In genomic region chr3:31077826-31078225, GRCh38 we compare ENCODE assay signal across 19 cellular contexts.
DNase-seq lines count a peak whose midpoint lies in the region; TF ChIP-seq lines count a peak whose summit lies in the region.
"Had no signal": no experiment of that assay in that cellular context is flagged by ENCODE, and none has a peak within 500 bp of the region (broad histone marks: within the 10 kb centered on the region; RNA-seq: fewer than 3 reads in every experiment).

No MANE protein-coding gene starts in this region.

- H3K4me3 ChIP-seq in breast epithelium (no peak overlapping the region), foreskin fibroblast (ENCODE audit: low read depth in 1 of 2, low read length in 2 of 2) (no peak overlapping the region), smooth muscle cell (no peak overlapping the region), esophagus squamous epithelium (no peak overlapping the region)
- H3K4me3 ChIP-seq: BLaER1 treated with 17β-estradiol and CSF1 and Interleukin-3, amounts not matched to agents 10 nM and 100 nM; colonic mucosa; gastroesophageal sphincter; HAP-1 had no signal

- H3K9me3 ChIP-seq in breast epithelium = no peaks in the 10 kb centered on the region
- no peaks in the 10 kb centered on the region for H3K9me3 ChIP-seq in smooth muscle cell (replicated peaks; ENCODE audit: low read depth)
- no peaks in the 10 kb centered on the region for H3K9me3 ChIP-seq in esophagus squamous epithelium
- H3K9me3 ChIP-seq: colonic mucosa, gastroesophageal sphincter, HAP-1 had no signal

- no peak for TF ChIP-seq CTCF in MCF 10A (IDR thresholded peaks at IDR 0.05; ENCODE audit: unreplicated experiment)
- no peak for TF ChIP-seq CTCF in breast epithelium (IDR thresholded peaks at IDR 0.05)
- no peak for TF ChIP-seq CTCF in VCaP (conservative IDR thresholded peaks at IDR 0.05)
- TF ChIP-seq CTCF in foreskin fibroblast (IDR thresholded peaks at IDR 0.05; ENCODE audit: low read depth, low read length) = no peak
- no peak for TF ChIP-seq CTCF in smooth muscle cell (IDR thresholded peaks at IDR 0.05; ENCODE audit: borderline replicate concordance, insufficient read depth, poor library complexity, severe bottlenecking)
- no peak for TF ChIP-seq CTCF in esophagus squamous epithelium (IDR thresholded peaks at IDR 0.05)

- no peaks in the 10 kb centered on the region for H3K79me2 ChIP-seq in smooth muscle cell (ENCODE audit: low read depth)

- H3K27ac Mint-ChIP-seq in MCF 10A (ENCODE audit: low read depth, unreplicated experiment) = peak overlapping the region; percentile 4
- H3K27ac Mint-ChIP-seq: activated naive CD4-positive, alpha-beta T cell treated with anti-CD3 and anti-CD28 coated beads, Interleukin-2, amount 10 ng/mL, durations not matched to agents 7 days and 5 days; WTC11 had no signal

- no peaks in the 10 kb centered on the region for H3K36me3 Mint-ChIP-seq in MCF 10A (ENCODE audit: insufficient read depth, unreplicated experiment)
- H3K36me3 Mint-ChIP-seq: activated CD4-positive, alpha-beta memory T cell treated with anti-CD3 and anti-CD28 coated beads for 36 hours had no signal

- intact Hi-C loops in MCF 10A (cut with micrococcal nuclease) = loop anchor here (1.0 kb wide), 2 partner anchors 28 to 35 kb away; no protein-coding TSS in a partner anchor
- intact Hi-C loops in breast epithelium (cut with DNase I; ENCODE audit: low total_unique reads) = no loop called here
- intact Hi-C loops in esophagus squamous epithelium (cut with DNase I) = no loop called here

- H3K4me3 Mint-ChIP-seq in MCF 10A (ENCODE audit: unreplicated experiment) = no peak overlapping the region
- H3K4me3 Mint-ChIP-seq: activated CD4-positive, alpha-beta memory T cell treated with anti-CD3 and anti-CD28 coated beads for 36 hours; activated naive CD4-positive, alpha-beta T cell treated with anti-CD3 and anti-CD28 coated beads, Interleukin-2, amount 10 ng/mL, durations not matched to agents 7 days and 5 days; WTC11 had no signal

- DNase-seq in MCF 10A (ENCODE audit: unreplicated experiment) (no peak), breast epithelium (ENCODE audit: low spot score in 2 of 2) (no peak), foreskin fibroblast (peak; percentile 68 to 69), smooth muscle cell (lab: John Stamatoyannopoulos, UW; ENCODE audit: unreplicated experiment) (no peak), globus pallidus (ENCODE audit: low spot score) (no peak), NCI-H1048 (lab: John Stamatoyannopoulos, UW) (no peak), esophagus squamous epithelium (lab: John Stamatoyannopoulos, UW) (no peak)
- DNase-seq: activated T-cell treated with anti-CD3 and anti-CD28 coated beads for 4 hours, colonic mucosa, GF-D8, NCI-H2029, substantia nigra had no signal

- TF ChIP-seq POLR2A in breast epithelium (IDR thresholded peaks at IDR 0.05) (no peak), esophagus squamous epithelium (IDR thresholded peaks at IDR 0.05) (no peak)

- H3K27me3 Mint-ChIP-seq in MCF 10A (ENCODE audit: insufficient read depth, unreplicated experiment) = no peaks in the 10 kb centered on the region
- H3K27me3 Mint-ChIP-seq: activated CD4-positive, alpha-beta memory T cell treated with anti-CD3 and anti-CD28 coated beads for 36 hours; activated naive CD4-positive, alpha-beta T cell treated with anti-CD3 and anti-CD28 coated beads, Interleukin-2, amount 10 ng/mL, durations not matched to agents 7 days and 5 days had no signal

- H3K4me1 ChIP-seq in breast epithelium (no peaks in the 10 kb centered on the region), smooth muscle cell (ENCODE audit: low read depth) (peaks cover 15% of the 10 kb centered on the region), esophagus squamous epithelium (peaks cover 0 to 22% (median 0%) of the 10 kb centered on the region in 3 donors)
- H3K4me1 ChIP-seq: colonic mucosa, gastroesophageal sphincter, HAP-1 had no signal

- no TSS peak for BruUV-seq in MCF 10A (replicated peaks; lab: Mats Ljungman, UMichigan)

- H4K20me1 ChIP-seq in smooth muscle cell (ENCODE audit: low read depth) = no peaks in the 10 kb centered on the region
- H4K20me1 ChIP-seq: BLaER1 treated with 17β-estradiol and CSF1 and Interleukin-3, amounts not matched to agents 10 nM and 100 nM had no signal

- no peak overlapping the region for H3K9ac ChIP-seq in smooth muscle cell (ENCODE audit: low read depth)
- H3K9ac ChIP-seq: BLaER1 treated with 17β-estradiol and CSF1 and Interleukin-3, amounts not matched to agents 10 nM and 100 nM had no signal

- no peaks in the 10 kb centered on the region for H3K27me3 ChIP-seq in breast epithelium
- H3K27me3 ChIP-seq in smooth muscle cell (ENCODE audit: low read depth) = no peaks in the 10 kb centered on the region
- no peaks in the 10 kb centered on the region for H3K27me3 ChIP-seq in esophagus squamous epithelium
- H3K27me3 ChIP-seq: BLaER1 treated with 17β-estradiol and CSF1 and Interleukin-3, amounts not matched to agents 10 nM and 100 nM; colonic mucosa; gastroesophageal sphincter had no signal

- POLR2A ChIA-PET in MCF 10A (lab: Yijun Ruan, JAX) = interaction anchor here (1.1 to 2.2 kb wide), 5 partner anchors 9 to 455 kb away, joined by 3 to 23 read pairs (median 5); no protein-coding TSS in a partner anchor

- H3K4me2 ChIP-seq in smooth muscle cell = no peak overlapping the region
- H3K4me2 ChIP-seq: BLaER1 treated with 17β-estradiol and CSF1 and Interleukin-3, amounts not matched to agents 10 nM and 100 nM had no signal

- no peaks in the 10 kb centered on the region for H3K9me3 Mint-ChIP-seq in MCF 10A (ENCODE audit: unreplicated experiment)
- H3K9me3 Mint-ChIP-seq: activated CD4-positive, alpha-beta memory T cell treated with anti-CD3 and anti-CD28 coated beads for 36 hours; activated naive CD4-positive, alpha-beta T cell treated with anti-CD3 and anti-CD28 coated beads, Interleukin-2, amount 10 ng/mL, durations not matched to agents 7 days and 5 days had no signal

- no peak overlapping the region for H2AFZ ChIP-seq in smooth muscle cell (ENCODE audit: low read depth)

- peaks cover 19% of the 10 kb centered on the region for H3F3A ChIP-seq in smooth muscle cell (ENCODE audit: low read depth)

- no peak overlapping the region for H3K27ac ChIP-seq in breast epithelium
- H3K27ac ChIP-seq in VCaP = peak overlapping the region; percentile 7; the same call in 1 of the 2 replicates
- peak overlapping the region; percentile 95 for H3K27ac ChIP-seq in smooth muscle cell (ENCODE audit: low read depth)
- no peak overlapping the region for H3K27ac ChIP-seq in esophagus squamous epithelium
- H3K27ac ChIP-seq: BLaER1 treated with 17β-estradiol and CSF1 and Interleukin-3, amounts not matched to agents 10 nM and 100 nM; colonic mucosa; gastroesophageal sphincter had no signal

- peaks cover 18% of the 10 kb centered on the region for H3K4me1 Mint-ChIP-seq in MCF 10A (ENCODE audit: insufficient read depth, unreplicated experiment)

- 88% methylated on average over 1 of the region's 1 CpG for WGBS in smooth muscle cell (ENCODE audit: low lambda C conversion rate)
- 93 to 94% methylated on average over 1 of the region's 1 CpG for WGBS in esophagus squamous epithelium, 2 donors

- H3K36me3 ChIP-seq in breast epithelium (no peaks in the 10 kb centered on the region), smooth muscle cell (ENCODE audit: low read depth) (no peaks in the 10 kb centered on the region), esophagus squamous epithelium (no peaks in the 10 kb centered on the region)
- H3K36me3 ChIP-seq: BLaER1 treated with 17β-estradiol and CSF1 and Interleukin-3, amounts not matched to agents 10 nM and 100 nM; colonic mucosa; gastroesophageal sphincter; HAP-1 had no signal

- CTCF ChIA-PET in MCF 10A (lab: Yijun Ruan, JAX) = interaction anchor here (0.5 to 1.4 kb wide), 2 partner anchors 109 to 1423 kb away, joined by 3 read pairs; no protein-coding TSS in a partner anchor

Comparison
In these comparisons a context has a peak if more than half of its experiments do, and no peak if none do; other contexts are left out.
1. DNase-seq: peak in foreskin fibroblast (2 of 2); none in MCF 10A (single experiment), breast epithelium (0 of 2), smooth muscle cell (single experiment), globus pallidus (single experiment), NCI-H1048 (single experiment) and esophagus squamous epithelium (single experiment).
2. H3K27ac ChIP-seq: peak in VCaP (single experiment) and smooth muscle cell (single experiment); none in breast epithelium (0 of 2) and esophagus squamous epithelium (0 of 4).